In genomic region chr13:100394005-100394695, GRCh38 we compare ENCODE assay signal across 1 cellular context.
A peak's percentile ranks its signal among the peaks of the same experiment; 100 is the strongest.
TF ChIP-seq lines count a peak whose summit lies in the region.

No MANE protein-coding gene starts in this region.

TF ChIP-seq in HCT116, 20 proteins besides CTCF, POLR2A, EP300 and RAD21 (continued from another document):
- TF ChIP-seq CEBPB (IDR thresholded peaks at IDR 0.05; ENCODE audit: low read depth) (peak; percentile 75), ZNF274 (IDR thresholded peaks at IDR 0.05; ENCODE audit: low read depth, low read length) (no peak)
TF ChIP-seq in HCT116: peak in this region for 11.
